Comparison of ENCODE assay signal across 24 cellular contexts in the genomic region with DNA sequence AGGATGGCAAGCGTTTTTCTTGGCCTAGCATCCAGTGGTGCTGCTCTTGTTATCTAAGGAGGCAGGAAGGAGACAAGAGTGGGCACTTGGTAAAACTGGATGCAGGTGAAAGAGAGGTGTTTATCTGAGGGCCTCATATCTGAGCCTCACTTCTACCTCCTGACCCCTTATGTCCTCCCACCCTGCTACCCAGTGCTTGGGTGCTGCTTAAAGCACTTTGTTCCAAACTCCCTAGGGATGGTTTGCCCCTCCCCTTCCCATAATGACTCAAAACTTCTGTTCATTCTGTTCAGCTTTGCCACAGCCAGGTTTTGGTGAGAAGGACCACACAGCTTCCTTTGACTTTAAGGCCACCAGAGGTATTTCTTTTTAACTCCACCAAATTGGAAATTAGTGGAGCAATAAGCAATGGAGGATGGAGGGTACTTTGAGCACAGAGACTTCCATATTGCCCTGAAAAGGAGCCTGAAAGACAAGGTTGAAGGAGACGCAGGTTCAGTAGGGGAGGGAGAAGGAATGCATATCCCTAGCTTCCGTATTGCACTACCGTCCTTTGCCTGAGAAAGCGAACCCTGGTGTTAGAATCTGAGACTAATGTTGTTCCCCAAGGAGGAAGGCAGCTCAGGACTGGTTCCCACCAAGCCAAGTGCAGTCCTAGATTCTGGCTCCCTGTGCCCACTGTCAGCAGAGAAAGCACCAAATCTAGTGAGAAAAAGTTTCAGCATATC. TPM values are rescaled to one million over a fixed set of nuclear protein-coding genes. Genes with fewer than 3 reads are reported as not detected.
DNase-seq lines count a peak whose midpoint lies in the region; ATAC-seq, FAIRE-seq and TF ChIP-seq lines count a peak whose summit lies in the region.
"Had no signal": no experiment of that assay in that cellular context is flagged by ENCODE, and none has a peak within 500 bp of the region (broad histone marks: within the 10 kb centered on the region; RNA-seq: fewer than 3 reads in every experiment).

No MANE protein-coding gene starts in this region.

- no peak overlapping the region for H2AFZ ChIP-seq in GM23338
- no peak overlapping the region for H2AFZ ChIP-seq in astrocyte (ENCODE audit: low read depth, low read length)

- H3K4me2 ChIP-seq in GM23338, result no peak overlapping the region
- H3K4me2 ChIP-seq in astrocyte (ENCODE audit: low read length), result no peak overlapping the region

- peaks cover 57% of the 10 kb centered on the region for H3K4me1 Mint-ChIP-seq in T-helper 1 cell treated with Interleukin-12 subunit alpha and Interleukin-12 subunit beta and Interleukin-4 antibody, amounts not matched to agents 30 μg/mL and 1 μg/mL, for 36 hours (ENCODE audit: low read depth)
- H3K4me1 Mint-ChIP-seq in GM23338, result no peaks in the 10 kb centered on the region
- H3K4me1 Mint-ChIP-seq in astrocyte (ENCODE audit: low read depth, unreplicated experiment), result peaks cover 10% of the 10 kb centered on the region
- peaks cover 7% of the 10 kb centered on the region for H3K4me1 Mint-ChIP-seq in activated T-cell treated with anti-CD3 and anti-CD28 coated beads, Interleukin-2, amount 50 U/mL, for 4 hours (ENCODE audit: low read depth)
- H3K4me1 Mint-ChIP-seq: activated CD4-positive, alpha-beta T cell treated with anti-CD3 and anti-CD28 coated beads for 36 hours had no signal

- H3K36me3 Mint-ChIP-seq in T-helper 1 cell treated with Interleukin-12 subunit alpha and Interleukin-12 subunit beta and Interleukin-4 antibody, amounts not matched to agents 30 μg/mL and 1 μg/mL, for 36 hours (ENCODE audit: low read depth), result peaks cover 21% of the 10 kb centered on the region
- H3K36me3 Mint-ChIP-seq in GM23338 (ENCODE audit: low read depth), result no peaks in the 10 kb centered on the region
- no peaks in the 10 kb centered on the region for H3K36me3 Mint-ChIP-seq in astrocyte (ENCODE audit: low read depth, unreplicated experiment)
- H3K36me3 Mint-ChIP-seq in activated T-cell treated with anti-CD3 and anti-CD28 coated beads, Interleukin-2, amount 50 U/mL, for 4 hours (ENCODE audit: insufficient read depth), result no peaks in the 10 kb centered on the region

- FAIRE-seq in astrocyte (lab: Jason Lieb, UNC), result peak; percentile 17
- FAIRE-seq: TTC549 had no signal

- peaks cover 3% of the 10 kb centered on the region for H3K9me3 Mint-ChIP-seq in T-helper 1 cell treated with Interleukin-12 subunit alpha and Interleukin-12 subunit beta and Interleukin-4 antibody, amounts not matched to agents 30 μg/mL and 1 μg/mL, for 36 hours
- H3K9me3 Mint-ChIP-seq in GM23338, result no peaks in the 10 kb centered on the region
- peaks cover 2% of the 10 kb centered on the region for H3K9me3 Mint-ChIP-seq in astrocyte (ENCODE audit: unreplicated experiment)
- no peaks in the 10 kb centered on the region for H3K9me3 Mint-ChIP-seq in activated T-cell treated with anti-CD3 and anti-CD28 coated beads, Interleukin-2, amount 50 U/mL, for 4 hours
- H3K9me3 Mint-ChIP-seq: H9 had no signal

- no peaks in the 10 kb centered on the region for H4K20me1 ChIP-seq in GM23338 (replicated peaks; ENCODE audit: insufficient read depth)
- H4K20me1 ChIP-seq in astrocyte (ENCODE audit: insufficient read depth, low read length), result no peaks in the 10 kb centered on the region

- no peak overlapping the region for H3K4me3 ChIP-seq in GM23338
- H3K4me3 ChIP-seq in astrocyte (ENCODE audit: insufficient read depth, low read depth, low read length), result no peak overlapping the region
- no peak overlapping the region for H3K4me3 ChIP-seq in neutrophil (ENCODE audit: low read depth in 1 of 2, low read length in 1 of 2)
- H3K4me3 ChIP-seq: suprapubic skin, vagina had no signal

- no peak overlapping the region for H3K4me3 Mint-ChIP-seq in T-helper 1 cell treated with Interleukin-12 subunit alpha and Interleukin-12 subunit beta and Interleukin-4 antibody, amounts not matched to agents 30 μg/mL and 1 μg/mL, for 36 hours
- no peak overlapping the region for H3K4me3 Mint-ChIP-seq in GM23338
- H3K4me3 Mint-ChIP-seq in astrocyte (ENCODE audit: unreplicated experiment), result no peak overlapping the region
- H3K4me3 Mint-ChIP-seq in activated T-cell treated with anti-CD3 and anti-CD28 coated beads, Interleukin-2, amount 50 U/mL, for 4 hours, result no peak overlapping the region
- H3K4me3 Mint-ChIP-seq: activated CD4-positive, alpha-beta T cell treated with anti-CD3 and anti-CD28 coated beads for 36 hours; H9 had no signal

- H3K9ac ChIP-seq in astrocyte (ENCODE audit: low read length), result no peak overlapping the region

- no peak for DNase-seq in T-helper 1 cell
- DNase-seq in GM23338 (ENCODE audit: low spot score), result peak; percentile 45
- no peak for DNase-seq in astrocyte (ENCODE audit: low read depth)
- no peak for DNase-seq in posterior vena cava (ENCODE audit: low spot score)
- DNase-seq in GF-D8 (lab: John Stamatoyannopoulos, UW), result no peak
- no peak for DNase-seq in activated T-cell treated with anti-CD3 and anti-CD28 coated beads, Interleukin-2, amount 50 U/mL, for 4 hours
- DNase-seq: 8988T; activated CD4-positive, alpha-beta T cell treated with anti-CD3 and anti-CD28 coated beads for 36 hours; activated gamma-delta T cell treated with Interleukin-2 at 50 U/mL for 16 hours; AML-193; dermis blood vessel endothelial cell; glutamatergic neuron; H9; NCI-H1105; NCI-H2081 treated with DMSO at 0.1 percent for 48 hours; nucleus accumbens; SW 1271 had no signal

- intact Hi-C loops in posterior vena cava (cut with DNase I), result no loop called here

- no peaks in the 10 kb centered on the region for H3K9me2 ChIP-seq in GM23338 (ENCODE audit: insufficient read depth)

- H3K9me3 ChIP-seq in astrocyte (ENCODE audit: insufficient read depth, low read depth, low read length) (no peaks in the 10 kb centered on the region), neutrophil (no peaks in the 10 kb centered on the region)
- H3K9me3 ChIP-seq: suprapubic skin, vagina had no signal

- no peaks in the 10 kb centered on the region for H3K27me3 ChIP-seq in GM23338 (ENCODE audit: insufficient read depth)
- H3K27me3 ChIP-seq in astrocyte (ENCODE audit: insufficient read depth, low read length), result peaks cover 2% of the 10 kb centered on the region
- H3K27me3 ChIP-seq in neutrophil, result no peaks in the 10 kb centered on the region
- H3K27me3 ChIP-seq: suprapubic skin, vagina had no signal

- H3K4me1 ChIP-seq in GM23338 (ENCODE audit: insufficient read depth) (no peaks in the 10 kb centered on the region; the same call in 1 of the 2 replicates), astrocyte (ENCODE audit: insufficient read depth, low read length) (peaks cover 5% of the 10 kb centered on the region), neutrophil (ENCODE audit: control insufficient read depth in 1 of 2, insufficient read depth in 1 of 2, low read depth in 1 of 2, low read length in 1 of 2) (peaks cover 53 to 61% of the 10 kb centered on the region in 2 experiments)
- H3K4me1 ChIP-seq: suprapubic skin had no signal

- no peaks in the 10 kb centered on the region for H3F3A ChIP-seq in GM23338 (replicated peaks; ENCODE audit: low read depth)

- H3K27ac ChIP-seq in GM23338 (ENCODE audit: low read depth), result no peak overlapping the region
- no peak overlapping the region for H3K27ac ChIP-seq in astrocyte (ENCODE audit: low read depth, low read length)
- peak overlapping the region; percentile 85 for H3K27ac ChIP-seq in neutrophil
- H3K27ac ChIP-seq: suprapubic skin, vagina had no signal

- H3K27ac Mint-ChIP-seq in T-helper 1 cell treated with Interleukin-12 subunit alpha and Interleukin-12 subunit beta and Interleukin-4 antibody, amounts not matched to agents 30 μg/mL and 1 μg/mL, for 36 hours, result peak overlapping the region; percentile 77
- no peak overlapping the region for H3K27ac Mint-ChIP-seq in GM23338
- H3K27ac Mint-ChIP-seq in astrocyte (ENCODE audit: unreplicated experiment), result no peak overlapping the region
- H3K27ac Mint-ChIP-seq: activated CD4-positive, alpha-beta T cell treated with anti-CD3 and anti-CD28 coated beads for 36 hours had no signal

- TF ChIP-seq CTCF in GM23338 (conservative IDR thresholded peaks at IDR 0.05; ENCODE audit: low read depth in 2 of 2) (no peak), astrocyte (IDR thresholded peaks at IDR 0.05; ENCODE audit: insufficient read depth, low read depth, low read length) (no peak), neutrophil (IDR thresholded peaks at IDR 0.05) (no peak)

- ATAC-seq in GM23338, result peak; percentile 92
- no peak for ATAC-seq in activated T-cell treated with anti-CD3 and anti-CD28 coated beads, Interleukin-2, amount 50 U/mL, for 4 hours
- ATAC-seq: activated CD4-positive, alpha-beta T cell treated with anti-CD3 and anti-CD28 coated beads for 36 hours; left lobe of liver had no signal

- H3K79me2 ChIP-seq in GM23338 (replicated peaks; ENCODE audit: insufficient read depth) (no peaks in the 10 kb centered on the region), astrocyte (ENCODE audit: insufficient read depth, low read length) (no peaks in the 10 kb centered on the region)

- H3K27me3 Mint-ChIP-seq in T-helper 1 cell treated with Interleukin-12 subunit alpha and Interleukin-12 subunit beta and Interleukin-4 antibody, amounts not matched to agents 30 μg/mL and 1 μg/mL, for 36 hours (ENCODE audit: low read depth), result peaks cover under 1% of the 10 kb centered on the region
- H3K27me3 Mint-ChIP-seq in GM23338 (ENCODE audit: insufficient read depth, low read depth, poor library complexity) (no peaks in the 10 kb centered on the region), astrocyte (ENCODE audit: low read depth, unreplicated experiment) (no peaks in the 10 kb centered on the region)
- peaks cover 9% of the 10 kb centered on the region for H3K27me3 Mint-ChIP-seq in activated T-cell treated with anti-CD3 and anti-CD28 coated beads, Interleukin-2, amount 50 U/mL, for 4 hours (ENCODE audit: low read depth)

- H3K36me3 ChIP-seq in GM23338 (ENCODE audit: insufficient read depth), result no peaks in the 10 kb centered on the region
- H3K36me3 ChIP-seq in astrocyte (ENCODE audit: insufficient read depth, low read length), result no peaks in the 10 kb centered on the region
- H3K36me3 ChIP-seq in neutrophil, result peaks cover 8% of the 10 kb centered on the region
- H3K36me3 ChIP-seq: suprapubic skin, vagina had no signal

TF ChIP-seq in GM23338, 12 proteins besides CTCF, POLR2A, EP300 and RAD21:
- no peak for TF ChIP-seq NANOG (IDR thresholded peaks at IDR 0.05; ENCODE audit: borderline replicate concordance)
- no peak for TF ChIP-seq JUNB (IDR thresholded peaks at IDR 0.05; ENCODE audit: unreplicated experiment)
- no peak for TF ChIP-seq ZNF331 (CRISPR knock-in tag; IDR thresholded peaks at IDR 0.05; ENCODE audit: low read depth)
- no peak for TF ChIP-seq ZNF114 (CRISPR knock-in tag; IDR thresholded peaks at IDR 0.05)

RNA-seq across cellular contexts. Expression of a gene that starts 30.1 kb away (rescaled TPM):
- total RNA-seq in GM23338 (2014; rRNA removed; shearing (Covaris generic)), result 2.0 and 2.3 TPM in 2 replicates
- polyA plus RNA-seq in GM23338 (2016; fragmentation: Nextera tagmentation; extraction: Ambion mirVana), result 2.5 and 3.6 TPM in 2 replicates
- total RNA-seq in astrocyte, result 0.77 and 0.95 TPM in 2 replicates
- 10 to 100 TPM; 62.5 to 92.9 TPM for total RNA-seq in posterior vena cava
- under 1 TPM; 0.23 to 0.66 (median 0.57) TPM for total RNA-seq in activated T-cell treated with anti-CD3 and anti-CD28 coated beads, Interleukin-2, amount 50 U/mL, for 4 hours
- total RNA-seq: NCI-H460 had no signal

Comparison
In these comparisons a context has a peak if more than half of its experiments do, and no peak if none do; other contexts are left out.
1. RNA of a gene that starts 30.1 kb away (total RNA-seq): 62.5 to 92.9 TPM in posterior vena cava; 2.0 to 2.3 TPM in GM23338, 0.77 to 0.95 TPM in astrocyte and 0.23 to 0.66 TPM in activated T-cell treated with anti-CD3 and anti-CD28 coated beads, Interleukin-2, amount 50 U/mL, for 4 hours; every median in the first group is over 10 times any median in the second.